ENCODE assay signal across 10 cellular contexts in the genomic region with DNA sequence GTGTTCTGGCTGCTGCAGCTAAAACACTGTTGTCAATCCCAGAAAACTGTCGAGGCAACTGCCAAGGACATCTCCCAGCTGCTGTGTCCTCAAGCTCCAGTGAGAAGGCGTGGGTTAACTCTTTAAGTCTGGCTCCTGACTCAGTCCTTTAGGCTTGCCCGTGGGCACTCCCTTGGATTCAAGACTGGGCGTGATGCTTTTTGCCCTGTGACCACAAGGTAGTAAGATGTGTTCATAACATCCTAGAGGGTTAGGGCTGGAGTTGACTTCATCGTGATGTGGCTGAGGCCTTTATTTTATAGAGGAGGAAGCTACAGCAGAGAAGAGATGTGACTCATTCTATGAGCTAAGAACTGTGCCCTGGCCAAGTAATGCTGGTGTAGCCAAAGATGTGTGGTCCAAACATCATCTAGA. TPM values are rescaled to one million over a fixed set of nuclear protein-coding genes. Genes with fewer than 3 reads are reported as not detected.
A peak's percentile ranks its signal among the peaks of the same experiment; 100 is the strongest.
DNase-seq lines count a peak whose midpoint lies in the region; ATAC-seq, FAIRE-seq and TF ChIP-seq lines count a peak whose summit lies in the region.
"Had no signal": no experiment of that assay in that cellular context is flagged by ENCODE, and none has a peak within 500 bp of the region (broad histone marks: within the 10 kb centered on the region; RNA-seq: fewer than 3 reads in every experiment).

No MANE protein-coding gene starts in this region.

- DNase-seq in HS-5 (ENCODE audit: low read depth) (peak; percentile 87), amniotic stem cell (lab: John Stamatoyannopoulos, UW) (peak; percentile 9), heart right ventricle (no peak), urothelium cell line (ENCODE audit: low spot score) (peak; percentile 66), COR-L47 (lab: John Stamatoyannopoulos, UW) (no peak)
- no peak for DNase-seq in activated CD4-positive, alpha-beta T cell treated with anti-CD3 and anti-CD28 coated beads for 36 hours
- DNase-seq: naive B cell; NCI-H1092 treated with DMSO at 0.1 percent for 48 hours; NK-92 treated with Interleukin-12 subunit alpha and Interleukin-12 subunit beta, amount 100 ng/mL, for 24 hours had no signal

- no peaks in the 10 kb centered on the region for H3K9me3 Mint-ChIP-seq in activated CD4-positive, alpha-beta T cell treated with anti-CD3 and anti-CD28 coated beads for 36 hours (ENCODE audit: low read depth)

- peaks cover 0 to 12% (median 0%) of the 10 kb centered on the region in 9 donors for H3K4me1 ChIP-seq in heart right ventricle

- peak overlapping the region in 4 of 10 donors; percentile 20 to 43 (median 36) for H3K27ac ChIP-seq in heart right ventricle

- no peak overlapping the region for H3K27ac Mint-ChIP-seq in activated CD4-positive, alpha-beta T cell treated with anti-CD3 and anti-CD28 coated beads for 36 hours
- H3K27ac Mint-ChIP-seq: naive B cell had no signal

- POLR2A ChIA-PET in activated CD4-positive, alpha-beta T cell treated with anti-CD3 and anti-CD28 coated beads for 36 hours (lab: Charles Lee): no interaction called here

- H3K4me1 Mint-ChIP-seq in activated CD4-positive, alpha-beta T cell treated with anti-CD3 and anti-CD28 coated beads for 36 hours: no peaks in the 10 kb centered on the region
- H3K4me1 Mint-ChIP-seq: naive B cell had no signal

- ATAC-seq in heart right ventricle (peak; percentile 63 to 87 (median 66)), HG02970 (IDR thresholded peaks at IDR 0.05; ENCODE audit: low FRiP score, unreplicated experiment) (no peak)
- ATAC-seq in activated CD4-positive, alpha-beta T cell treated with anti-CD3 and anti-CD28 coated beads for 36 hours: no peak

- H3K27me3 ChIP-seq in heart right ventricle: no peaks in the 10 kb centered on the region

- no peak for TF ChIP-seq CTCF in heart right ventricle (IDR thresholded peaks at IDR 0.05)

- H3K36me3 Mint-ChIP-seq in activated CD4-positive, alpha-beta T cell treated with anti-CD3 and anti-CD28 coated beads for 36 hours (ENCODE audit: low read depth): no peaks in the 10 kb centered on the region
- H3K36me3 Mint-ChIP-seq: naive B cell had no signal

- no peaks in the 10 kb centered on the region for H3K36me3 ChIP-seq in heart right ventricle

- intact Hi-C loops in heart right ventricle (cut with DNase I): no loop called here
- intact Hi-C loops in activated CD4-positive, alpha-beta T cell treated with anti-CD3 and anti-CD28 coated beads for 36 hours (cut with DNase I, micrococcal nuclease): no loop called here

- CTCF ChIA-PET in activated CD4-positive, alpha-beta T cell treated with anti-CD3 and anti-CD28 coated beads for 36 hours (lab: Charles Lee): no interaction called here

- 63 to 77% methylated on average over 5 of the region's 5 CpGs for WGBS in heart right ventricle, 2 donors

- no peak for FAIRE-seq in urothelium cell line (lab: Jason Lieb, UNC)

- peaks cover 9% of the 10 kb centered on the region for H3K27me3 Mint-ChIP-seq in activated CD4-positive, alpha-beta T cell treated with anti-CD3 and anti-CD28 coated beads for 36 hours

- H3K9me3 ChIP-seq in heart right ventricle: no peaks in the 10 kb centered on the region

- H3K4me3 Mint-ChIP-seq in activated CD4-positive, alpha-beta T cell treated with anti-CD3 and anti-CD28 coated beads for 36 hours: no peak overlapping the region
- H3K4me3 Mint-ChIP-seq: naive B cell had no signal

- no peak overlapping the region for H3K4me3 ChIP-seq in heart right ventricle

RNA-seq across cellular contexts. Expression of gene TEKT3, which starts 50.9 kb away (rescaled TPM):
- 1 to 10 TPM in 1 of 10 donors, under 1 TPM in 6, not detected in 3; 0.26 to 1.1 (median 0.68) TPM for total RNA-seq in heart right ventricle
- polyA plus RNA-seq in heart right ventricle: under 1 TPM; 0.14 to 0.88 TPM
- total RNA-seq in activated CD4-positive, alpha-beta T cell treated with anti-CD3 and anti-CD28 coated beads for 36 hours: not detected

Comparison
In these comparisons a context has a peak if more than half of its experiments do, and no peak if none do; other contexts are left out.
1. DNase-seq: peak in HS-5 (single experiment), amniotic stem cell (single experiment) and urothelium cell line (single experiment); none in heart right ventricle (0 of 2), activated CD4-positive, alpha-beta T cell treated with anti-CD3 and anti-CD28 coated beads for 36 hours (single experiment) and COR-L47 (single experiment).
2. ATAC-seq: peak in heart right ventricle (8 of 8); none in HG02970 (single experiment) and activated CD4-positive, alpha-beta T cell treated with anti-CD3 and anti-CD28 coated beads for 36 hours (single experiment).